19 cellular contexts compared by ENCODE assay signal in the genomic region with DNA sequence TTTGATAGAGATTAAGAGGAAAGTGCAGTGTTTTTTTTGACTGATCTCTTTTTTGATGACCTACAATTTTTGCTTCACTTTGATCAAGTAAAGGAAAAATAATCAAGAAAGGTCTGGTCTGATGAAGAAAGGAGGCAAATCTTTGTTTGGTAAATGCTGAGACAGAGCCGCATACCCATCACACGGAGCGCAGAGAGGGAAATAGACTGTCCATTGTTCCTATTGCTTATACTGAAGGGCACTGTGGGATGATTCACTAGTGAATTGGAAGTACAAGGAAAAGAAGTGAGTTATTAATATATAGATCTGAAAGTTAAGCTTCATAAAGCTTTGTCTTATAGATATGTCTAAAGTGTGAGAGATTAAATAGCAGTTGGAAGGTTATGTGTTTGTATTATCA.
"Had no signal": no experiment of that assay in that cellular context is flagged by ENCODE, and none has a peak within 500 bp of the region (broad histone marks: within the 10 kb centered on the region; RNA-seq: fewer than 3 reads in every experiment).

No MANE protein-coding gene starts in this region.

- DNase-seq: colonic mucosa; cortex of kidney; effector CD8-positive, alpha-beta T cell; effector memory CD8-positive, alpha-beta T cell; endodermal cell; erythroblast; esophagus squamous epithelium; foreskin fibroblast; glutamatergic neuron; head of caudate nucleus; heart right ventricle; hippocampal formation; left cardiac atrium; left lung; left ventricle myocardium superior; lower lobe of right lung; mesendoderm; midbrain; naive thymus-derived CD4-positive, alpha-beta T cell had no signal
